In the genomic region with DNA sequence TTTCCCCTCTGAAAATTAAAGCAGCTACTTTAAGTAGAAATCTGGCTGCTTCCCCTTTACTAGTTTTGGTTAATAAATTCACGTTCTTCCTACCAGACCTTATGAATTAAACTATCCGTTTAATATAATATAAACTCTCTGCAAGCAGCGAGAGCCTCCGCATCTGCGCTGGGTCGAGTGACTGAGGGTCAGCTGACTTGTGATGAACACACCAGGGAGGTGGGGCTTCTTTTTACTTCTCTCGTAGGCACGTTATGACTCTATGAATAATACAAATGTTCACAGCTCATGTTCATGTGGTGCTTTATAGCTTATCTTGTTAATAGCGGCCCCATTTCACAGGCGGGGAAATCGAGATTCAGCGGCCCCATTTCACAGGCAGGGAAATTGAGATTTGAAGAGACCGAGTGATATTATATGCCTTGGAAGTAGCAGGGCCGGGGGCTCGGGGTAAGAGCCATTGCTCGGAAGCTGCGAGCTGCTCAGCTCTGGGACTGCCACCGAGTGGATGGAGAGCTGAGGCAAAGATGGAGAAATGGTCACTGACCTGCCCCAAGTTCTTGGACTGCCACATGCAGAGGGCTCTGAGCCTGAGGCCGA, we compare ENCODE assay signal across 9 cellular contexts. TPM values are rescaled to one million over a fixed set of nuclear protein-coding genes. Genes with fewer than 3 reads are reported as not detected.
DNase-seq lines count a peak whose midpoint lies in the region; ATAC-seq and TF ChIP-seq lines count a peak whose summit lies in the region.
"Had no signal": no experiment of that assay in that cellular context is flagged by ENCODE, and none has a peak within 500 bp of the region (broad histone marks: within the 10 kb centered on the region; RNA-seq: fewer than 3 reads in every experiment).

No MANE protein-coding gene starts in this region.

- 68 to 79% methylated on average over 19 of the region's 19 CpGs for WGBS in sigmoid colon, 2 donors

- peak overlapping the region; percentile 2 to 53 (median 31); a peak in 15 of 20 replicates for H3K4me3 ChIP-seq in BLaER1 treated with 17β-estradiol and CSF1 and Interleukin-3, amounts not matched to agents 10 nM and 100 nM
- H3K4me3 ChIP-seq in fibroblast of the aortic adventitia (ENCODE audit: low read depth, low read length) (peak overlapping the region; percentile 13), sigmoid colon (peak overlapping the region; percentile 7 to 45 (median 37))

- ATAC-seq in HG03280 (IDR thresholded peaks at IDR 0.05; ENCODE audit: unreplicated experiment) (no peak), GM18511 (IDR thresholded peaks at IDR 0.05; ENCODE audit: unreplicated experiment) (no peak)

- intact Hi-C loops in sigmoid colon (cut with DNase I), result no loop called here

- peaks cover 58 to 88% (median 86%) of the 10 kb centered on the region in 10 experiments for H3K4me1 ChIP-seq in BLaER1 treated with 17β-estradiol and CSF1 and Interleukin-3, amounts not matched to agents 10 nM and 100 nM
- H3K4me1 ChIP-seq in sigmoid colon, result peaks cover 0 to 14% (median 7%) of the 10 kb centered on the region in 4 donors

- peak overlapping the region in 7 of 11 experiments; percentile 12 to 67 (median 43); a peak in 11 of 22 replicates for H3K9ac ChIP-seq in BLaER1 treated with 17β-estradiol and CSF1 and Interleukin-3, amounts not matched to agents 10 nM and 100 nM

- H3K36me3 ChIP-seq in BLaER1 treated with 17β-estradiol and CSF1 and Interleukin-3, amounts not matched to agents 10 nM and 100 nM, result no peaks in the 10 kb centered on the region
- H3K36me3 ChIP-seq in sigmoid colon, result no peaks in the 10 kb centered on the region
- H3K36me3 ChIP-seq: neutrophil had no signal

- no peaks in the 10 kb centered on the region for H3K9me3 ChIP-seq in BLaER1 treated with 17β-estradiol and CSF1 and Interleukin-3, amounts not matched to agents 10 nM and 100 nM (replicated peaks in 1 of 11)
- H3K9me3 ChIP-seq in sigmoid colon, result no peaks in the 10 kb centered on the region
- H3K9me3 ChIP-seq: neutrophil had no signal

- peak overlapping the region in 8 of 11 experiments; percentile 17 to 70 (median 52); a peak in 8 of 22 replicates for H3K27ac ChIP-seq in BLaER1 treated with 17β-estradiol and CSF1 and Interleukin-3, amounts not matched to agents 10 nM and 100 nM
- peak overlapping the region; percentile 56 to 74 (median 68) for H3K27ac ChIP-seq in sigmoid colon
- H3K27ac ChIP-seq: neutrophil had no signal

- no peak for TF ChIP-seq POLR2A in sigmoid colon (IDR thresholded peaks at IDR 0.05)

- H3K4me2 ChIP-seq in BLaER1 treated with 17β-estradiol and CSF1 and Interleukin-3, amounts not matched to agents 10 nM and 100 nM, result peak overlapping the region; percentile 73 to 99 (median 87)

- DNase-seq in NOMO-1 (lab: John Stamatoyannopoulos, UW; ENCODE audit: unreplicated experiment in 2 of 2) (peak; percentile 53 to 62), fibroblast of the aortic adventitia (ENCODE audit: low read depth) (peak; percentile 44), sigmoid colon (peak; percentile 84), cerebellar cortex (ENCODE audit: low spot score) (no peak)

- H3K27me3 ChIP-seq in BLaER1 treated with 17β-estradiol and CSF1 and Interleukin-3, amounts not matched to agents 10 nM and 100 nM, result peaks cover 0 to 53% (median 0%) of the 10 kb centered on the region in 11 experiments; a peak in 6 of 22 replicates
- H3K27me3 ChIP-seq in sigmoid colon, result peaks cover 0 to 3% (median 0%) of the 10 kb centered on the region in 3 donors

- H4K20me1 ChIP-seq in BLaER1 treated with 17β-estradiol and CSF1 and Interleukin-3, amounts not matched to agents 10 nM and 100 nM, result no peaks in the 10 kb centered on the region; a peak in 1 of 22 replicates

- TF ChIP-seq EP300 in sigmoid colon (IDR thresholded peaks at IDR 0.05), result no peak

- TF ChIP-seq CTCF in fibroblast of the aortic adventitia (IDR thresholded peaks at IDR 0.05; ENCODE audit: insufficient read depth, low read length), result no peak
- no peak for TF ChIP-seq CTCF in sigmoid colon (IDR thresholded peaks at IDR 0.05)

RNA-seq across cellular contexts. Expression of a gene that starts 8.3 kb away (rescaled TPM):
- total RNA-seq in fibroblast of the aortic adventitia (ENCODE audit: low replicate concordance), result not detected in 2 replicates
- total RNA-seq in sigmoid colon, result 1 to 10 TPM in 1 of 4 donors, under 1 TPM in 2, not detected in 1; under 0.01 to 6.4 (median 0.36) TPM
- 100 to 1,000 TPM in 1 of 3 donors, 1 to 10 TPM in 2; 8.4 to 195 (median 8.8) TPM for polyA plus RNA-seq in sigmoid colon
- polyA plus RNA-seq: urinary bladder had no signal
